Comparison of ENCODE assay signal across 22 cellular contexts in genomic region chr9:129575818-129576217, GRCh38. TPM values are rescaled to one million over a fixed set of nuclear protein-coding genes. Genes with fewer than 3 reads are reported as not detected.
DNase-seq lines count a peak whose midpoint lies in the region; FAIRE-seq and TF ChIP-seq lines count a peak whose summit lies in the region.
"Had no signal": no experiment of that assay in that cellular context is flagged by ENCODE, and none has a peak within 500 bp of the region (broad histone marks: within the 10 kb centered on the region; RNA-seq: fewer than 3 reads in every experiment).

No MANE protein-coding gene starts in this region.

- H3K4me1 Mint-ChIP-seq in endothelial cell (ENCODE audit: unreplicated experiment): peaks cover 11% of the 10 kb centered on the region

- no peaks in the 10 kb centered on the region for H3K27me3 ChIP-seq in ovary
- H3K27me3 ChIP-seq: BLaER1, cardiac muscle cell had no signal

- H3K9ac ChIP-seq in SK-N-MC (ENCODE audit: insufficient read length): no peak overlapping the region
- H3K9ac ChIP-seq: BLaER1, parathyroid adenoma had no signal

- H3K9me3 Mint-ChIP-seq in endothelial cell (ENCODE audit: unreplicated experiment): no peaks in the 10 kb centered on the region
- H3K9me3 Mint-ChIP-seq: activated naive CD4-positive, alpha-beta T cell treated with anti-CD3 and anti-CD28 coated beads, Interleukin-2, amount 50 U/mL, for 24 hours; T-cell had no signal

- peak overlapping the region; percentile 70 for H3K27ac Mint-ChIP-seq in endothelial cell (ENCODE audit: unreplicated experiment)
- H3K27ac Mint-ChIP-seq: activated naive CD4-positive, alpha-beta T cell treated with anti-CD3 and anti-CD28 coated beads, Interleukin-2, amount 50 U/mL, for 24 hours; T-cell had no signal

- 36 to 49% (median 45%) methylated on average over 9 of the region's 9 CpGs for WGBS in ovary, 3 donors

- H3K9me3 ChIP-seq in SK-N-MC (ENCODE audit: low read depth, low read length): no peaks in the 10 kb centered on the region
- no peaks in the 10 kb centered on the region for H3K9me3 ChIP-seq in ovary
- H3K9me3 ChIP-seq: BLaER1, thoracic aorta had no signal

- peaks cover 9% of the 10 kb centered on the region for H3K36me3 Mint-ChIP-seq in endothelial cell (ENCODE audit: low read depth, unreplicated experiment)
- H3K36me3 Mint-ChIP-seq: T-cell had no signal

- H3K27ac ChIP-seq in SK-N-MC: peak overlapping the region; percentile 63; the same call in 1 of the 2 replicates
- no peak overlapping the region for H3K27ac ChIP-seq in ovary
- H3K27ac ChIP-seq: BLaER1, cardiac muscle cell, parathyroid adenoma had no signal

- TF ChIP-seq CTCF in endothelial cell (IDR thresholded peaks at IDR 0.05; ENCODE audit: unreplicated experiment): no peak
- no peak for TF ChIP-seq CTCF in ovary (IDR thresholded peaks at IDR 0.05)

- H3K4me3 Mint-ChIP-seq in endothelial cell (ENCODE audit: unreplicated experiment): peak overlapping the region; percentile 29
- H3K4me3 Mint-ChIP-seq: activated naive CD4-positive, alpha-beta T cell treated with anti-CD3 and anti-CD28 coated beads, Interleukin-2, amount 50 U/mL, for 24 hours; T-cell had no signal

- peaks cover 7% of the 10 kb centered on the region for H3K27me3 Mint-ChIP-seq in endothelial cell (ENCODE audit: unreplicated experiment)

- H3K4me1 ChIP-seq in ovary (ENCODE audit: insufficient read depth): peaks cover 5% of the 10 kb centered on the region
- H3K4me1 ChIP-seq: parathyroid adenoma had no signal

- peak; percentile 56 for FAIRE-seq in GM12891 (lab: Jason Lieb, UNC)
- no peak for FAIRE-seq in RCC 7860 (lab: Jason Lieb, UNC)

- H3K4me3 ChIP-seq in SK-N-MC (no peak overlapping the region), ovary (no peak overlapping the region)
- H3K4me3 ChIP-seq: BLaER1, cardiac muscle cell, skin epidermis, thoracic aorta had no signal

- intact Hi-C loops in ovary (cut with DNase I): no loop called here

- no peak for TF ChIP-seq EP300 in ovary (IDR thresholded peaks at IDR 0.05)

- DNase-seq in GM12891 (ENCODE audit: insufficient read length, low spot score) (no peak), SK-N-MC (ENCODE audit: low read depth, low spot score) (no peak), endothelial cell (ENCODE audit: low spot score) (no peak), ovary (peak in 3 of 5 donors; percentile 47 to 63 (median 62)), RCC 7860 (ENCODE audit: low spot score) (no peak), NCI-H128 (lab: John Stamatoyannopoulos, UW; ENCODE audit: unreplicated experiment) (no peak), DMS79 (lab: John Stamatoyannopoulos, UW) (no peak)
- DNase-seq: activated CD4-positive, CD25-positive, alpha-beta regulatory T cell treated with anti-CD3 and anti-CD28 coated beads, Interleukin-2, amount 50 U/mL, for 72 hours; activated T-cell treated with anti-CD3 and anti-CD28 coated beads for 4 hours; effector memory CD4-positive, alpha-beta T cell; Karpas-422; left cardiac atrium; NCI-H1105 treated with DMSO at 0.1 percent for 48 hours; NCI-H774; stimulated activated CD4-positive, alpha-beta T cell treated with anti-CD3 and anti-CD28 coated beads, Interleukin-4, amount 100 ng/mL, for 4 hours; T-cell had no signal

- TF ChIP-seq POLR2A in GM12891 (IDR thresholded peaks at IDR 0.05; ENCODE audit: low read depth, low read length): no peak
- no peak for TF ChIP-seq POLR2A in ovary (IDR thresholded peaks at IDR 0.05)

- H3K36me3 ChIP-seq in SK-N-MC (ENCODE audit: insufficient read depth, low read length): no peaks in the 10 kb centered on the region
- H3K36me3 ChIP-seq in ovary: no peaks in the 10 kb centered on the region
- H3K36me3 ChIP-seq: BLaER1, cardiac muscle cell, thoracic aorta had no signal

TF ChIP-seq in GM12891, 5 proteins besides CTCF, POLR2A, EP300 and RAD21:
- no peak for TF ChIP-seq POU2F2 (IDR thresholded peaks at IDR 0.05; ENCODE audit: low read depth, low read length)
- no peak for TF ChIP-seq PAX5 (IDR thresholded peaks at IDR 0.05; ENCODE audit: insufficient read depth, low read length, severe bottlenecking)
- no peak for TF ChIP-seq POLR2AphosphoS5 (IDR thresholded peaks at IDR 0.05; ENCODE audit: low read depth, low read length)

RNA-seq across cellular contexts. Expression of gene C9orf50, which starts 45.1 kb away (rescaled TPM):
- not detected for polyA plus RNA-seq in GM12891 (2012; ENCODE audit: low read depth, missing spikeins)
- not detected for total RNA-seq in endothelial cell (ENCODE audit: unreplicated experiment)
- total RNA-seq in ovary: 1 to 10 TPM in 1 of 7 donors, under 1 TPM in 1, not detected in 5; 0.30 to 1.1 TPM
- polyA plus RNA-seq in ovary: under 1 TPM in 1 of 2 donors, not detected in 1; 0.07 TPM
- total RNA-seq: left cardiac atrium, T-cell, thoracic aorta had no signal

RNA-seq across cellular contexts. Expression of gene NTMT1, which starts 50.1 kb away (rescaled TPM):
- polyA plus RNA-seq in GM12891 (2012; ENCODE audit: low read depth, missing spikeins): 23.6 TPM
- 16.7 TPM for total RNA-seq in endothelial cell (ENCODE audit: unreplicated experiment)
- total RNA-seq in ovary: 10 to 100 TPM; 11.9 to 29.7 (median 25.3) TPM
- polyA plus RNA-seq in ovary: 10 to 100 TPM; 11.7 to 33.1 TPM

Comparison
In these comparisons a context has a peak if more than half of its experiments do, and no peak if none do; other contexts are left out.
1. DNase-seq: peak in ovary (3 of 5); none in GM12891 (single experiment), SK-N-MC (single experiment), endothelial cell (single experiment), RCC 7860 (single experiment), NCI-H128 (single experiment) and DMS79 (single experiment).